Comparison of ENCODE assay signal across 8 cellular contexts in genomic region chr17:74431568-74432483, GRCh38. TPM values are rescaled to one million over a fixed set of nuclear protein-coding genes. Genes with fewer than 3 reads are reported as not detected.
DNase-seq lines count a peak whose midpoint lies in the region; ATAC-seq and TF ChIP-seq lines count a peak whose summit lies in the region.

Gene GPRC5C (plus strand): TSS chr17:74432088. CDS start chr17:74439777, 7,689 bp downstream.

- ATAC-seq in natural killer cell (peak; percentile 70 to 86 (median 82)), thoracic aorta (ENCODE audit: insufficient number of reproducible peaks, low FRiP score, low read depth) (peak; percentile 29), HG02970 (IDR thresholded peaks at IDR 0.05; ENCODE audit: low FRiP score, unreplicated experiment) (no peak)

- H3K4me3 ChIP-seq in fibroblast of mammary gland (ENCODE audit: control insufficient read depth, low read depth, low read length) (peak within 1 kb of the TSS; percentile 61), thoracic aorta (peak within 1 kb of the TSS; percentile 78)

- peaks cover 17 to 67% of the 10 kb centered on the region in 2 donors for H3K4me1 ChIP-seq in thoracic aorta (ENCODE audit: control insufficient read depth in 1 of 2, low read depth in 2 of 2)

- TF ChIP-seq CTCF in fibroblast of mammary gland (conservative IDR thresholded peaks at IDR 0.05; ENCODE audit: control insufficient read depth, insufficient read depth, low read depth, low read length) (no peak), natural killer cell (IDR thresholded peaks at IDR 0.05) (no peak), thoracic aorta (IDR thresholded peaks at IDR 0.05) (no peak)

- peaks cover 17% of the 10 kb centered on the region for H3K4me1 Mint-ChIP-seq in activated T-cell treated with anti-CD3 and anti-CD28 coated beads, Interleukin-2, amount 50 U/mL, for 24 hours (ENCODE audit: low read depth)
- peaks cover 7 to 11% of the 10 kb centered on the region in 2 donors for H3K4me1 Mint-ChIP-seq in natural killer cell

- DNase-seq in NCI-H1417 (lab: John Stamatoyannopoulos, UW) (peak; percentile 68 to 91 (median 85)), NCI-H1417 treated with DMSO at 0.1 percent for 48 hours (lab: John Stamatoyannopoulos, UW) (no peak), NCI-H2171 (lab: John Stamatoyannopoulos, UW) (peak; percentile 80), fibroblast of mammary gland (ENCODE audit: low read depth) (peak; percentile 54), natural killer cell (peak; percentile 48), thoracic aorta (ENCODE audit: low spot score) (no peak)
- DNase-seq in activated T-cell treated with anti-CD3 and anti-CD28 coated beads, Interleukin-2, amount 50 U/mL, for 24 hours: peak; percentile 60

- no peaks in the 10 kb centered on the region for H3K36me3 Mint-ChIP-seq in activated T-cell treated with anti-CD3 and anti-CD28 coated beads, Interleukin-2, amount 50 U/mL, for 24 hours (ENCODE audit: low read depth)
- H3K36me3 Mint-ChIP-seq in natural killer cell: no peaks in the 10 kb centered on the region

- H3K27ac ChIP-seq in thoracic aorta: peak within 1 kb of the TSS; percentile 99

- intact Hi-C loops in natural killer cell (cut with micrococcal nuclease): no loop called here

- H3K9me3 ChIP-seq in thoracic aorta: no peaks in the 10 kb centered on the region

- no peak within 1 kb of the TSS for H3K27ac Mint-ChIP-seq in activated T-cell treated with anti-CD3 and anti-CD28 coated beads, Interleukin-2, amount 50 U/mL, for 24 hours
- peak within 1 kb of the TSS in 1 of 2 donors; percentile 56 for H3K27ac Mint-ChIP-seq in natural killer cell

- no peaks in the 10 kb centered on the region for H3K9me3 Mint-ChIP-seq in activated T-cell treated with anti-CD3 and anti-CD28 coated beads, Interleukin-2, amount 50 U/mL, for 24 hours
- no peaks in the 10 kb centered on the region for H3K9me3 Mint-ChIP-seq in natural killer cell

- H3K4me3 Mint-ChIP-seq in activated T-cell treated with anti-CD3 and anti-CD28 coated beads, Interleukin-2, amount 50 U/mL, for 24 hours: peak within 1 kb of the TSS; percentile 69
- H3K4me3 Mint-ChIP-seq in natural killer cell: peak within 1 kb of the TSS; percentile 79

- H3K36me3 ChIP-seq in thoracic aorta: no peaks in the 10 kb centered on the region

- H3K27me3 Mint-ChIP-seq in activated T-cell treated with anti-CD3 and anti-CD28 coated beads, Interleukin-2, amount 50 U/mL, for 24 hours: peaks cover 71% of the 10 kb centered on the region
- H3K27me3 Mint-ChIP-seq in natural killer cell (ENCODE audit: low read depth in 2 of 2): peaks cover 17 to 40% of the 10 kb centered on the region in 2 donors

- H3K27me3 ChIP-seq in thoracic aorta (replicated peaks; ENCODE audit: insufficient read depth): no peaks in the 10 kb centered on the region

RNA-seq across cellular contexts. Expression of gene GPRC5C, which starts in this region (rescaled TPM):
- total RNA-seq in natural killer cell (under 1 TPM; 0.26 to 0.60 (median 0.29) TPM), thoracic aorta (10 to 100 TPM; 56.0 to 67.0 TPM)

Comparison
In these comparisons a context has a peak if more than half of its experiments do, and no peak if none do; other contexts are left out.
1. RNA of gene GPRC5C (total RNA-seq): 56.0 to 67.0 TPM in thoracic aorta; 0.26 to 0.60 TPM in natural killer cell; every median in the first group is over 10 times any median in the second.
2. DNase-seq: peak in NCI-H1417 (3 of 3), NCI-H2171 (single experiment), activated T-cell treated with anti-CD3 and anti-CD28 coated beads, Interleukin-2, amount 50 U/mL, for 24 hours (single experiment) and fibroblast of mammary gland (single experiment); none in NCI-H1417 treated with DMSO at 0.1 percent for 48 hours (single experiment) and thoracic aorta (single experiment).
3. Peak in DNase-seq and ATAC-seq in natural killer cell; RNA of the gene not detected or under 1 TPM.